Comparison of ENCODE assay signal across 9 cellular contexts in genomic region chr6:143528164-143528811, GRCh38. TPM values are rescaled to one million over a fixed set of nuclear protein-coding genes. Genes with fewer than 3 reads are reported as not detected.
DNase-seq lines count a peak whose midpoint lies in the region; ATAC-seq and TF ChIP-seq lines count a peak whose summit lies in the region.
"Had no signal": no experiment of that assay in that cellular context is flagged by ENCODE, and none has a peak within 500 bp of the region (broad histone marks: within the 10 kb centered on the region; RNA-seq: fewer than 3 reads in every experiment).

No MANE protein-coding gene starts in this region.

- ATAC-seq in SK-N-SH treated with all-trans-retinoic acid at 6 μM for 48 hours (no peak), HG02852 (IDR thresholded peaks at IDR 0.05; ENCODE audit: unreplicated experiment) (peak; percentile 79)

- H3K4me1 ChIP-seq in SK-N-SH (ENCODE audit: control insufficient read depth in 1 of 2, insufficient read depth in 2 of 2, low read depth in 1 of 2, low read length in 1 of 2) (no peaks in the 10 kb centered on the region; a peak in 1 of 4 replicates), OCI-LY3 (ENCODE audit: low read length) (peaks cover 16% of the 10 kb centered on the region), osteoblast (ENCODE audit: insufficient read depth, low read length) (no peaks in the 10 kb centered on the region)

- H3F3A ChIP-seq in SK-N-SH (replicated peaks; ENCODE audit: insufficient read depth) = peaks cover 8% of the 10 kb centered on the region

- H3K9ac ChIP-seq in SK-N-SH (no peak overlapping the region), OCI-LY3 (ENCODE audit: low read length) (peak overlapping the region; percentile 29; the same call in 1 of the 2 replicates)

- TF ChIP-seq RAD21 in SK-N-SH (IDR thresholded peaks at IDR 0.05; ENCODE audit: low read length) = no peak

- TF ChIP-seq CTCF in SK-N-SH (IDR thresholded peaks at IDR 0.05) (no peak), OCI-LY3 (IDR thresholded peaks at IDR 0.05; ENCODE audit: low read depth, low read length) (no peak), osteoblast (IDR thresholded peaks at IDR 0.05; ENCODE audit: extremely low read depth, low read depth, low read length) (no peak), brain microvascular endothelial cell (IDR thresholded peaks at IDR 0.05; ENCODE audit: low read depth, low read length, missing control alignments) (no peak)

- CTCF ChIA-PET in SK-N-SH (lab: Yijun Ruan, JAX) = interaction anchor here (1.4 kb wide), 2 partner anchors 13 to 15 kb away, joined by 4 to 6 read pairs; no protein-coding TSS in a partner anchor

- no peak overlapping the region for H3K27ac ChIP-seq in SK-N-SH (ENCODE audit: low read depth in 2 of 2, low read length in 1 of 2)
- peak overlapping the region; percentile 44; the same call in 1 of the 2 replicates for H3K27ac ChIP-seq in OCI-LY3 (ENCODE audit: low read length)
- no peak overlapping the region for H3K27ac ChIP-seq in osteoblast (ENCODE audit: low read depth, low read length)
- no peak overlapping the region for H3K27ac ChIP-seq in brain microvascular endothelial cell

- H3K79me2 ChIP-seq in SK-N-SH (ENCODE audit: insufficient read depth) (no peaks in the 10 kb centered on the region), OCI-LY3 (ENCODE audit: low read length) (no peaks in the 10 kb centered on the region), osteoblast (ENCODE audit: insufficient read depth, low read length) (no peaks in the 10 kb centered on the region)

- H3K27me3 ChIP-seq in SK-N-SH (ENCODE audit: insufficient read depth) (no peaks in the 10 kb centered on the region), OCI-LY3 (ENCODE audit: low read depth, low read length) (no peaks in the 10 kb centered on the region), osteoblast (ENCODE audit: insufficient read depth, low read length) (peaks cover 4% of the 10 kb centered on the region), brain microvascular endothelial cell (replicated peaks) (no peaks in the 10 kb centered on the region)

- no peak for TF ChIP-seq EP300 in SK-N-SH (IDR thresholded peaks at IDR 0.05; ENCODE audit: borderline replicate concordance in 1 of 2, low read depth in 1 of 2, low read length in 1 of 2)

- 0 out of 2 replicates have a peak overlapping the region, but pooled peaks have one; percentile 46 for H2AFZ ChIP-seq in SK-N-SH (ENCODE audit: low read depth)
- H2AFZ ChIP-seq in OCI-LY3 (ENCODE audit: low read depth, low read length) = peak overlapping the region; percentile 78
- peak overlapping the region; percentile 80 for H2AFZ ChIP-seq in osteoblast (ENCODE audit: low read length)

- H3K4me3 ChIP-seq in SK-N-SH (ENCODE audit: low read depth in 2 of 2, low read length in 1 of 2) (no peak overlapping the region), OCI-LY3 (ENCODE audit: low read length) (peak overlapping the region; percentile 24; the same call in 1 of the 2 replicates), osteoblast (ENCODE audit: insufficient read depth, low read length) (no peak overlapping the region), brain microvascular endothelial cell (ENCODE audit: low read depth, low read length) (no peak overlapping the region)

- in situ Hi-C loops in brain microvascular endothelial cell (cut with HindIII; ENCODE audit: low pct_ligation_motif_present, low sequenced_read_pairs) = no loop called here

- H3K36me3 ChIP-seq in SK-N-SH (replicated peaks in 1 of 2; ENCODE audit: control insufficient read depth in 1 of 2, insufficient read depth in 2 of 2, low read length in 1 of 2) (no peaks in the 10 kb centered on the region), OCI-LY3 (replicated peaks; ENCODE audit: low read depth, low read length) (no peaks in the 10 kb centered on the region), osteoblast (ENCODE audit: insufficient read depth, low read length) (no peaks in the 10 kb centered on the region), brain microvascular endothelial cell (replicated peaks) (no peaks in the 10 kb centered on the region)

- H4K20me1 ChIP-seq in SK-N-SH (ENCODE audit: insufficient read depth) = no peaks in the 10 kb centered on the region
- H4K20me1 ChIP-seq in OCI-LY3 (ENCODE audit: insufficient read depth, low read length) = no peaks in the 10 kb centered on the region
- no peaks in the 10 kb centered on the region for H4K20me1 ChIP-seq in osteoblast (ENCODE audit: insufficient read depth, low read length)

- WGBS in SK-N-SH (ENCODE audit: low lambda C conversion rate) = 85% methylated on average over 7 of the region's 7 CpGs

- POLR2A ChIA-PET in SK-N-SH (lab: Yijun Ruan, JAX) = no interaction called here

- H3K9me3 ChIP-seq in SK-N-SH = no peaks in the 10 kb centered on the region
- H3K9me3 ChIP-seq in OCI-LY3 (ENCODE audit: insufficient read depth, low read length) = no peaks in the 10 kb centered on the region
- no peaks in the 10 kb centered on the region for H3K9me3 ChIP-seq in osteoblast (ENCODE audit: low read depth, low read length)

- DNase-seq in SK-N-SH (no peak), osteoblast (ENCODE audit: insufficient read length, low spot score, missing footprints) (no peak), NCI-H345 (lab: John Stamatoyannopoulos, UW) (no peak), NCI-H2081 treated with DMSO at 0.1 percent for 48 hours (lab: John Stamatoyannopoulos, UW) (no peak), brain microvascular endothelial cell (no peak)
- DNase-seq: NCI-H446 had no signal

- H3K9me2 ChIP-seq in SK-N-SH = no peaks in the 10 kb centered on the region

- H3K4me2 ChIP-seq in SK-N-SH = no peak overlapping the region
- peak overlapping the region; percentile 63 for H3K4me2 ChIP-seq in OCI-LY3 (ENCODE audit: low read length)
- no peak overlapping the region for H3K4me2 ChIP-seq in osteoblast (ENCODE audit: insufficient read depth, low read length)

TF ChIP-seq in SK-N-SH, 30 proteins besides CTCF, POLR2A, EP300 and RAD21 (continues in another document):
- TF ChIP-seq, protein P1, sequence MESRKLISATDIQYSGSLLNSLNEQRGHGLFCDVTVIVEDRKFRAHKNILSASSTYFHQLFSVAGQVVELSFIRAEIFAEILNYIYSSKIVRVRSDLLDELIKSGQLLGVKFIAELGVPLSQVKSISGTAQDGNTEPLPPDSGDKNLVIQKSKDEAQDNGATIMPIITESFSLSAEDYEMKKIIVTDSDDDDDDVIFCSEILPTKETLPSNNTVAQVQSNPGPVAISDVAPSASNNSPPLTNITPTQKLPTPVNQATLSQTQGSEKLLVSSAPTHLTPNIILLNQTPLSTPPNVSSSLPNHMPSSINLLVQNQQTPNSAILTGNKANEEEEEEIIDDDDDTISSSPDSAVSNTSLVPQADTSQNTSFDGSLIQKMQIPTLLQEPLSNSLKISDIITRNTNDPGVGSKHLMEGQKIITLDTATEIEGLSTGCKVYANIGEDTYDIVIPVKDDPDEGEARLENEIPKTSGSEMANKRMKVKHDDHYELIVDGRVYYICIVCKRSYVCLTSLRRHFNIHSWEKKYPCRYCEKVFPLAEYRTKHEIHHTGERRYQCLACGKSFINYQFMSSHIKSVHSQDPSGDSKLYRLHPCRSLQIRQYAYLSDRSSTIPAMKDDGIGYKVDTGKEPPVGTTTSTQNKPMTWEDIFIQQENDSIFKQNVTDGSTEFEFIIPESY (IDR thresholded peaks at IDR 0.05; ENCODE audit: borderline replicate concordance, low read depth) = no peak
- TF ChIP-seq FOXM1 (IDR thresholded peaks at IDR 0.05; ENCODE audit: low read depth) = no peak
- no peak for TF ChIP-seq FOXJ3 (CRISPR knock-in tag; IDR thresholded peaks at IDR 0.05)
- TF ChIP-seq YY1 (IDR thresholded peaks at IDR 0.05; ENCODE audit: low read depth) = no peak
- no peak for TF ChIP-seq SMC3 (IDR thresholded peaks at IDR 0.05; ENCODE audit: low read depth, low read length)
- TF ChIP-seq RXRA (IDR thresholded peaks at IDR 0.05; ENCODE audit: borderline replicate concordance, low read depth) = no peak

TF ChIP-seq in SK-N-SH treated with all-trans-retinoic acid at 6 μM for 48 hours, 23 proteins besides CTCF, POLR2A, EP300 and RAD21:
- TF ChIP-seq PATZ1 (CRISPR knock-in tag; IDR thresholded peaks at IDR 0.05; ENCODE audit: borderline replicate concordance) (no peak), PPARA (CRISPR knock-in tag; IDR thresholded peaks at IDR 0.05; ENCODE audit: borderline replicate concordance) (no peak), RARB (CRISPR knock-in tag; IDR thresholded peaks at IDR 0.05) (no peak), TCF4 (CRISPR knock-in tag; IDR thresholded peaks at IDR 0.05; ENCODE audit: borderline replicate concordance) (no peak), ISL1 (CRISPR knock-in tag; IDR thresholded peaks at IDR 0.05) (no peak)
TF ChIP-seq in SK-N-SH treated with all-trans-retinoic acid at 6 μM for 48 hours: peak in this region for 0.

RNA-seq across cellular contexts. Expression of gene FUCA2, which starts 16.8 kb away (rescaled TPM):
- 37.6 and 41.0 TPM in 2 replicates for polyA plus RNA-seq in SK-N-SH (2012; rRNA removed)
- 48.7 and 49.5 TPM in 2 replicates for polyA plus RNA-seq in SK-N-SH (2012; cell fraction: cytosol; rRNA removed)
- 30.1 and 37.8 TPM in 2 replicates for polyA plus RNA-seq in SK-N-SH (2012; cell fraction: nucleus; rRNA removed)
- 64.8 and 70.7 TPM in 2 replicates for total RNA-seq in osteoblast
